9 cellular contexts compared by ENCODE assay signal in the genomic region with DNA sequence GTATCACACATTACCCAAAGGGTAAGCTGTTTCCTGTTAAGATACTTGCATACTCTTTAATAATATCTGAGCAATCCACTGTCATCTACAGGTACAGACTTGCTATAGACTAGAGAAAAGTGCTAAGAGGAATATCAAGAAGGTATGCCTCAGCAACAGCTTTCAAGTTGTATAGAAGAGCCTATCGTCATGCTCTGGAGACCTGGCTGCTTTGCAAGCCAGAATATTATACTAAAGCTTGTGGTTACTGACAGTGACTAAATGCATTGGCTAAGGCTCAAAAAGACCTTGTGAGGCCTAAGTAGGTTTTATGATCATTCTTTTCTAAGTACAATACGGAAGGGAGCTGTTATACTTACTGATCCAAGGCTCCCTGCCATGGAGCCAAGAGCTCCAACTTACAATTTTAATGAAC. TPM values are rescaled to one million over a fixed set of nuclear protein-coding genes. Genes with fewer than 3 reads are reported as not detected.
A peak's percentile ranks its signal among the peaks of the same experiment; 100 is the strongest.
DNase-seq lines count a peak whose midpoint lies in the region; ATAC-seq and TF ChIP-seq lines count a peak whose summit lies in the region.
"Had no signal": no experiment of that assay in that cellular context is flagged by ENCODE, and none has a peak within 500 bp of the region (broad histone marks: within the 10 kb centered on the region; RNA-seq: fewer than 3 reads in every experiment).

No MANE protein-coding gene starts in this region.

- no peak for TF ChIP-seq CTCF in activated CD8-positive, alpha-beta T cell treated with anti-CD3 and anti-CD28 coated beads for 36 hours (IDR thresholded peaks at IDR 0.05)
- TF ChIP-seq CTCF in nephron (IDR thresholded peaks at IDR 0.05; ENCODE audit: unreplicated experiment in 3 of 3) (no peak), WERI-Rb-1 (IDR thresholded peaks at IDR 0.05; ENCODE audit: low read depth, low read length) (no peak)

- no peaks in the 10 kb centered on the region for H3K27me3 Mint-ChIP-seq in activated CD8-positive, alpha-beta T cell treated with anti-CD3 and anti-CD28 coated beads for 36 hours
- no peaks in the 10 kb centered on the region for H3K27me3 Mint-ChIP-seq in nephron (ENCODE audit: low read depth)

- peaks cover 39% of the 10 kb centered on the region for H3K4me1 Mint-ChIP-seq in activated CD8-positive, alpha-beta T cell treated with anti-CD3 and anti-CD28 coated beads for 36 hours (ENCODE audit: low read depth)
- peaks cover 16% of the 10 kb centered on the region for H3K4me1 Mint-ChIP-seq in nephron

- H3K4me3 ChIP-seq in neuronal stem cell (ENCODE audit: low read length in 2 of 2) (no peak overlapping the region), WERI-Rb-1 (ENCODE audit: low read depth, low read length) (no peak overlapping the region)

- H3K4me2 ChIP-seq in neuronal stem cell (ENCODE audit: insufficient read depth, low read length, poor library complexity, severe bottlenecking): no peak overlapping the region

- H3K4ac ChIP-seq in neuronal stem cell (ENCODE audit: low read length): no peak overlapping the region

- no peak overlapping the region for H3K23ac ChIP-seq in neuronal stem cell (ENCODE audit: low read depth, low read length, poor library complexity)

- WGBS in neuronal stem cell (ENCODE audit: extremely low coverage in 2 of 2, insufficient read length in 2 of 2, insufficient replicate concordance in 1 of 2), 2 donors: no CpG with 5 or more reads among the region's 2 CpGs

- H3K9ac ChIP-seq in neuronal stem cell (ENCODE audit: low read depth, low read length, poor library complexity): no peak overlapping the region
- H3K9ac ChIP-seq: parathyroid adenoma had no signal

- CTCF ChIA-PET in activated CD8-positive, alpha-beta T cell treated with anti-CD3 and anti-CD28 coated beads for 36 hours (lab: Charles Lee): interaction anchor here (1.1 to 1.7 kb wide), 3 partner anchors 28 to 139 kb away, joined by 3 to 4 read pairs (median 4); no protein-coding TSS in a partner anchor

- POLR2A ChIA-PET in activated CD8-positive, alpha-beta T cell treated with anti-CD3 and anti-CD28 coated beads for 36 hours (lab: Charles Lee): interaction anchor here (2.2 kb wide), 1 partner anchor 10 kb away, joined by 8 read pairs; no protein-coding TSS in a partner anchor

- H3K18ac ChIP-seq in neuronal stem cell (ENCODE audit: low read length): no peak overlapping the region

- no peak overlapping the region for H2BK5ac ChIP-seq in neuronal stem cell (ENCODE audit: low read length)

- H3K4me3 Mint-ChIP-seq in activated CD8-positive, alpha-beta T cell treated with anti-CD3 and anti-CD28 coated beads for 36 hours: no peak overlapping the region
- no peak overlapping the region for H3K4me3 Mint-ChIP-seq in nephron

- no peak overlapping the region for H2AFZ ChIP-seq in neuronal stem cell (ENCODE audit: low read length)
- H2AFZ ChIP-seq: parathyroid adenoma had no signal

- no peak overlapping the region for H2AK5ac ChIP-seq in neuronal stem cell (ENCODE audit: low read depth, low read length)

- H4K8ac ChIP-seq in neuronal stem cell (ENCODE audit: low read depth, low read length): no peak overlapping the region

- H3K27ac Mint-ChIP-seq in activated CD8-positive, alpha-beta T cell treated with anti-CD3 and anti-CD28 coated beads for 36 hours: no peak overlapping the region
- peak overlapping the region in 2 of 3 experiments; percentile 1 to 50 for H3K27ac Mint-ChIP-seq in nephron

- H3K79me1 ChIP-seq in neuronal stem cell (ENCODE audit: low read depth, low read length): no peaks in the 10 kb centered on the region

- no peak overlapping the region for H2BK15ac ChIP-seq in neuronal stem cell (ENCODE audit: low read length)

- peak; percentile 90 for ATAC-seq in GM21381 (IDR thresholded peaks at IDR 0.05; ENCODE audit: unreplicated experiment)
- peak; percentile 88 for ATAC-seq in activated CD8-positive, alpha-beta T cell treated with anti-CD3 and anti-CD28 coated beads for 36 hours

- no peaks in the 10 kb centered on the region for H3K9me3 Mint-ChIP-seq in activated CD8-positive, alpha-beta T cell treated with anti-CD3 and anti-CD28 coated beads for 36 hours
- H3K9me3 Mint-ChIP-seq in nephron: peaks cover 3% of the 10 kb centered on the region

- no peaks in the 10 kb centered on the region for H3K4me1 ChIP-seq in neuronal stem cell (ENCODE audit: control insufficient read depth in 2 of 2, insufficient read depth in 1 of 2, low read depth in 1 of 2, low read length in 2 of 2)
- H3K4me1 ChIP-seq: parathyroid adenoma had no signal

- H3K9me3 ChIP-seq in neuronal stem cell (replicated peaks in 1 of 2; ENCODE audit: control insufficient read depth in 2 of 2, insufficient read depth in 1 of 2, low read depth in 1 of 2, low read length in 2 of 2) (no peaks in the 10 kb centered on the region), WERI-Rb-1 (ENCODE audit: severe bottlenecking) (no peaks in the 10 kb centered on the region)

- DNase-seq in EL: peak; percentile 78
- DNase-seq in HK-2 (ENCODE audit: unreplicated experiment): peak; percentile 14
- DNase-seq in activated CD8-positive, alpha-beta T cell treated with anti-CD3 and anti-CD28 coated beads for 36 hours: no peak
- DNase-seq in neuronal stem cell (ENCODE audit: low spot score): no peak
- no peak for DNase-seq in NCI-H748 (lab: John Stamatoyannopoulos, UW; ENCODE audit: unreplicated experiment)
- DNase-seq in WERI-Rb-1: no peak

- H2BK12ac ChIP-seq in neuronal stem cell (ENCODE audit: low read length): no peak overlapping the region

- H3K27me3 ChIP-seq in neuronal stem cell (ENCODE audit: control insufficient read depth in 3 of 3, insufficient read depth in 3 of 3, low read depth in 1 of 3, low read length in 3 of 3) (no peaks in the 10 kb centered on the region), WERI-Rb-1 (ENCODE audit: insufficient read depth, low read depth, severe bottlenecking) (no peaks in the 10 kb centered on the region)

- H2BK120ac ChIP-seq in neuronal stem cell (ENCODE audit: low read depth, low read length): no peak overlapping the region

- no peak overlapping the region for H3K14ac ChIP-seq in neuronal stem cell (ENCODE audit: low read length)

- peaks cover 4% of the 10 kb centered on the region for H3K36me3 Mint-ChIP-seq in activated CD8-positive, alpha-beta T cell treated with anti-CD3 and anti-CD28 coated beads for 36 hours (ENCODE audit: low read depth)
- peaks cover 10% of the 10 kb centered on the region for H3K36me3 Mint-ChIP-seq in nephron (ENCODE audit: low read depth)

- intact Hi-C loops in activated CD8-positive, alpha-beta T cell treated with anti-CD3 and anti-CD28 coated beads for 36 hours (cut with micrococcal nuclease): no loop called here

- no peak overlapping the region for H4K91ac ChIP-seq in neuronal stem cell (ENCODE audit: low read depth, low read length, poor library complexity)

- H3K27ac ChIP-seq in neuronal stem cell (replicated peaks; ENCODE audit: low read length) (no peak overlapping the region), WERI-Rb-1 (no peak overlapping the region)
- H3K27ac ChIP-seq: parathyroid adenoma had no signal

- peaks cover 0 to 16% of the 10 kb centered on the region in 2 donors for H3K36me3 ChIP-seq in neuronal stem cell (replicated peaks in 1 of 2; ENCODE audit: control insufficient read depth in 2 of 2, insufficient read depth in 2 of 2, low read length in 2 of 2)
- no peaks in the 10 kb centered on the region for H3K36me3 ChIP-seq in WERI-Rb-1

RNA-seq across cellular contexts. Expression of gene LAMP2, which starts 11.3 kb away (rescaled TPM):
- 10 to 100 TPM; 22.9 to 23.3 TPM for total RNA-seq in activated CD8-positive, alpha-beta T cell treated with anti-CD3 and anti-CD28 coated beads for 36 hours
- 16.4 TPM for polyA plus RNA-seq in neuronal stem cell (2013, experiment 1 of 2)
- polyA plus RNA-seq in neuronal stem cell (2013, experiment 2 of 2): 16.9 TPM

Comparison
In these comparisons a context has a peak if more than half of its experiments do, and no peak if none do; other contexts are left out.
1. DNase-seq: peak in EL (single experiment) and HK-2 (single experiment); none in activated CD8-positive, alpha-beta T cell treated with anti-CD3 and anti-CD28 coated beads for 36 hours (single experiment), neuronal stem cell (single experiment), NCI-H748 (single experiment) and WERI-Rb-1 (single experiment).